Comparison of ENCODE assay signal across 4 cellular contexts in the genomic region with DNA sequence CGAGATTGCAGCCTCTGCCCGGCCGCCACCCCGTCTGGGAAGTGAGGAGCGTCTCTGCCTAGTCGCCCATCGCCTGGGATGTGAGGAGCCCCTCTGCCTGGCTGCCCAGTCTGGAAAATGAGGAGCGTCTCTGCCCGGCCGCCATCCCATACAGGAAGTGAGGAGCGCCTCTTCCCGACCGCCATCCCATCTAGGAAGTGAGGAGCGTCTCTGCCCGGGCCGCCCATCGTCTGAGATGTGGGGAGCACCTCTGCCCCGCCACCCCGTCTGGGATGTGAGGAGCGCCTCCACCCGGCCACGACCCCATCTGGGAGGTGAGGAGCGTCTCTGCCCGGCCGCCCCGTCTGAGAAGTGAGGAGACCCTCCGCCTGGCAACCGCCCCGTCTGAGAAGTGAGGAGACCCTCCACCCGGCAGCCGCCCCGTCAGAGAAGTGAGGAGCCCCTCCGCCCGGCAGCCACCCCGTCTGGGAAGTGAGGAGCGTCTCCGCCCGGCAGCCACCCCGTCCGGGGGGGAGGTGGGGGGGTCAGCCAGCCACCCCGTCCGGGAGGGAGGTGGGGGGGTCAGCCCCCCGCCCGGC. TPM values are rescaled to one million over a fixed set of nuclear protein-coding genes. Genes with fewer than 3 reads are reported as not detected.
"Had no signal": no experiment of that assay in that cellular context is flagged by ENCODE, and none has a peak within 500 bp of the region (broad histone marks: within the 10 kb centered on the region; RNA-seq: fewer than 3 reads in every experiment).

No MANE protein-coding gene starts in this region.

RNA-seq across cellular contexts. Expression of gene PLCE1, which starts 23.2 kb away (rescaled TPM):
- total RNA-seq: activated B cell treated with CpG ODN at 0.5 μM for 24 hours; activated CD4-positive, alpha-beta T cell treated with anti-CD3 and anti-CD28 coated beads, Interleukin-2, amount 10 ng/mL, durations not matched to agents 24 days and 14 days; activated CD8-positive, alpha-beta T cell treated with anti-CD3 and anti-CD28 coated beads for 36 hours; activated CD8-positive, alpha-beta T cell treated with anti-CD3 and anti-CD28 coated beads, Interleukin-2, amount 10 ng/mL, durations not matched to agents 7 days and 5 days had no signal
